1 cellular context compared by ENCODE assay signal in the genomic region with DNA sequence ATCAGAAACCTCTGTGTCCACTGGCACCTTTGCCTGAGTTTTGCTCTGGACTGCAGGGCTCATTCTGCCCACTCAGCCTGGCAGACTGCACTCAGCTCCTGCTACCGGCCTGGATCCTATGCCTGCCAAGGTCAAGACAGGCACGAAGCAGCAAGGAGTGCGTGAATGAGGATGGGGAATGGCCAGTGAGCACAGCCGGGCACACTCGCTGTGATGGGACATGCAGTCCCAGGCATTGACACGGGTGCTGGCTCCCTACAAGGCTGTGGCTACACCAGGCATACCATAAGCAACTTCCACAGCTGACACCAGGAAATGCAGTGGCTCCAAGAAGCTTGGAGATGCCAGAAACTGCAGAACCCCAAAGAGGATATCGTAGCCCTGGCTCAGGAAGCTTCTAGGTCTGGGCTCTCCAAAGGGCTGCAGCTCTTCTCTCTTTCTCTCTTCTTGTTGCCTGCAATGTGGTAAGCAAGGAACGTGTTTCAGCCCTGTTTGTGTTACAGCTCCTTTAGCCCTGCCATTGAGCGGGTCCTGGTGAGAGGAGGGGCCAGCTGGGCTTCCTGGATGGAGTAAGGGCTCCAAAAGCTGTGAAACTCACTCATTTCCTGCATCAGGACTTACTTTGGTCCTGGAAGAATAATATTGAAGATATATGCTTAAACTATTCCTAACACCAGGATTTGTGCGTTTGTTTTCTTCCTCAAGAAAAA.
TF ChIP-seq lines count a peak whose summit lies in the region.

No MANE protein-coding gene starts in this region.

TF ChIP-seq in SK-N-SH, 30 proteins besides CTCF, POLR2A, EP300 and RAD21:
- TF ChIP-seq JUND (IDR thresholded peaks at IDR 0.05) (no peak), TAF1 (IDR thresholded peaks at IDR 0.05; ENCODE audit: borderline replicate concordance, low read depth, low read length) (no peak), GATA2 (CRISPR knock-in tag; IDR thresholded peaks at IDR 0.05) (no peak), RXRA (IDR thresholded peaks at IDR 0.05; ENCODE audit: borderline replicate concordance, low read depth) (no peak), NRF1 (IDR thresholded peaks at IDR 0.05; ENCODE audit: low read depth, low read length) (no peak), FOXJ3 (CRISPR knock-in tag; IDR thresholded peaks at IDR 0.05) (no peak)
- TF ChIP-seq, protein P1, sequence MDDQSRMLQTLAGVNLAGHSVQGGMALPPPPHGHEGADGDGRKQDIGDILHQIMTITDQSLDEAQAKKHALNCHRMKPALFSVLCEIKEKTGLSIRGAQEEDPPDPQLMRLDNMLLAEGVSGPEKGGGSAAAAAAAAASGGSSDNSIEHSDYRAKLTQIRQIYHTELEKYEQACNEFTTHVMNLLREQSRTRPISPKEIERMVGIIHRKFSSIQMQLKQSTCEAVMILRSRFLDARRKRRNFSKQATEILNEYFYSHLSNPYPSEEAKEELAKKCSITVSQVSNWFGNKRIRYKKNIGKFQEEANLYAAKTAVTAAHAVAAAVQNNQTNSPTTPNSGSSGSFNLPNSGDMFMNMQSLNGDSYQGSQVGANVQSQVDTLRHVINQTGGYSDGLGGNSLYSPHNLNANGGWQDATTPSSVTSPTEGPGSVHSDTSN (IDR thresholded peaks at IDR 0.05): no peak
- TF ChIP-seq, protein P2, sequence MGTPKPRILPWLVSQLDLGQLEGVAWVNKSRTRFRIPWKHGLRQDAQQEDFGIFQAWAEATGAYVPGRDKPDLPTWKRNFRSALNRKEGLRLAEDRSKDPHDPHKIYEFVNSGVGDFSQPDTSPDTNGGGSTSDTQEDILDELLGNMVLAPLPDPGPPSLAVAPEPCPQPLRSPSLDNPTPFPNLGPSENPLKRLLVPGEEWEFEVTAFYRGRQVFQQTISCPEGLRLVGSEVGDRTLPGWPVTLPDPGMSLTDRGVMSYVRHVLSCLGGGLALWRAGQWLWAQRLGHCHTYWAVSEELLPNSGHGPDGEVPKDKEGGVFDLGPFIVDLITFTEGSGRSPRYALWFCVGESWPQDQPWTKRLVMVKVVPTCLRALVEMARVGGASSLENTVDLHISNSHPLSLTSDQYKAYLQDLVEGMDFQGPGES (IDR thresholded peaks at IDR 0.05; ENCODE audit: low read depth, low read length): no peak
